ENCODE assay signal across 25 cellular contexts in genomic region chr12:27453462-27453861, GRCh38. TPM values are rescaled to one million over a fixed set of nuclear protein-coding genes. Genes with fewer than 3 reads are reported as not detected.
DNase-seq lines count a peak whose midpoint lies in the region; ATAC-seq and TF ChIP-seq lines count a peak whose summit lies in the region.
"Had no signal": no experiment of that assay in that cellular context is flagged by ENCODE, and none has a peak within 500 bp of the region (broad histone marks: within the 10 kb centered on the region; RNA-seq: fewer than 3 reads in every experiment).

No MANE protein-coding gene starts in this region.

- H3K27me3 ChIP-seq in H7 (ENCODE audit: control insufficient read depth, insufficient read depth, low read length), result no peaks in the 10 kb centered on the region
- H3K27me3 ChIP-seq: BLaER1 treated with 17β-estradiol and CSF1 and Interleukin-3, amounts not matched to agents 10 nM and 100 nM had no signal

- no peak for TF ChIP-seq CTCF in fibroblast of the aortic adventitia (IDR thresholded peaks at IDR 0.05; ENCODE audit: insufficient read depth, low read length)

- no peaks in the 10 kb centered on the region for H3K36me3 ChIP-seq in H7 (replicated peaks; ENCODE audit: control insufficient read depth, insufficient read depth, low read length)
- H3K36me3 ChIP-seq: BLaER1 treated with 17β-estradiol and CSF1 and Interleukin-3, amounts not matched to agents 10 nM and 100 nM had no signal

- DNase-seq in Right ventricle myocardium inferior (ENCODE audit: missing footprints), result no peak
- no peak for DNase-seq in cardiac septum (ENCODE audit: low spot score)
- DNase-seq in fibroblast of the aortic adventitia (ENCODE audit: low read depth), result peak; percentile 35
- DNase-seq in left kidney (ENCODE audit: low read depth, low spot score), result peak; percentile 21
- no peak for DNase-seq in H7
- no peak for DNase-seq in HuH-7.5 (ENCODE audit: low spot score)
- no peak for DNase-seq in stimulated activated CD4-positive, alpha-beta T cell treated with anti-CD3 and anti-CD28 coated beads, Interleukin-2, amount 100 ng/mL, for 48 hours
- DNase-seq in NCI-H128 (lab: John Stamatoyannopoulos, UW; ENCODE audit: unreplicated experiment), result no peak
- DNase-seq: 8988T; CD4-positive, alpha-beta memory T cell; DND-41; HCEC 1CT; Karpas-422; NCI-H1417; NCI-H187; NCI-H446 treated with DMSO at 0.1 percent for 48 hours; NCI-H526 treated with DMSO at 0.1 percent for 48 hours; PC-3; RPMI8226; SIG-M5; SK-N-SH had no signal

- ATAC-seq in Right ventricle myocardium inferior, result peak; percentile 85
- ATAC-seq: GM12878, GM23338, PC-3 had no signal

- no peak overlapping the region for H3K4me3 ChIP-seq in fibroblast of the aortic adventitia (ENCODE audit: low read depth, low read length)
- H3K4me3 ChIP-seq in H7 (ENCODE audit: insufficient read depth, low read depth, low read length), result no peak overlapping the region
- H3K4me3 ChIP-seq: BLaER1 treated with 17β-estradiol and CSF1 and Interleukin-3, amounts not matched to agents 10 nM and 100 nM; GM12878; GM23338 had no signal

- intact Hi-C loops in Right ventricle myocardium inferior (cut with DNase I), result no loop called here
- intact Hi-C loops in cardiac septum (cut with DNase I), result no loop called here

RNA-seq across cellular contexts. Expression of gene SMCO2, which starts 6.9 kb away (rescaled TPM):
- total RNA-seq in Right ventricle myocardium inferior, result not detected
- total RNA-seq in cardiac septum, result 0.38 TPM
- total RNA-seq in fibroblast of the aortic adventitia (ENCODE audit: low replicate concordance), result not detected in 2 replicates
- total RNA-seq in H7 (2014; rRNA removed; shearing (Covaris generic)), result not detected in 2 replicates
- total RNA-seq: CD4-positive, alpha-beta memory T cell; GM23338; MCF 10A had no signal

Comparison
In these comparisons a context has a peak if more than half of its experiments do, and no peak if none do; other contexts are left out.
1. DNase-seq: peak in fibroblast of the aortic adventitia (single experiment) and left kidney (single experiment); none in Right ventricle myocardium inferior (single experiment), cardiac septum (single experiment), H7 (single experiment), HuH-7.5 (single experiment), stimulated activated CD4-positive, alpha-beta T cell treated with anti-CD3 and anti-CD28 coated beads, Interleukin-2, amount 100 ng/mL, for 48 hours (0 of 2) and NCI-H128 (single experiment).